26 cellular contexts compared by ENCODE assay signal in genomic region chr1:181777812-181778211, GRCh38.
DNase-seq lines count a peak whose midpoint lies in the region; ATAC-seq, FAIRE-seq and TF ChIP-seq lines count a peak whose summit lies in the region.
"Had no signal": no experiment of that assay in that cellular context is flagged by ENCODE, and none has a peak within 500 bp of the region (broad histone marks: within the 10 kb centered on the region; RNA-seq: fewer than 3 reads in every experiment).

No MANE protein-coding gene starts in this region.

- H3K27me3 Mint-ChIP-seq in MCF 10A (ENCODE audit: insufficient read depth, unreplicated experiment) (no peaks in the 10 kb centered on the region), astrocyte (ENCODE audit: low read depth, unreplicated experiment) (peaks cover 9% of the 10 kb centered on the region)

- H3K4me2 ChIP-seq in astrocyte (ENCODE audit: low read length) = peak overlapping the region; percentile 57

- intact Hi-C loops in MCF 10A (cut with micrococcal nuclease) (no loop called here), breast epithelium (cut with DNase I; ENCODE audit: low total_unique reads) (no loop called here), heart right ventricle (cut with DNase I) (no loop called here)

- H2AFZ ChIP-seq in astrocyte (ENCODE audit: low read depth, low read length) = no peak overlapping the region

- WGBS in heart right ventricle, 2 donors = 41 to 42% methylated on average over 1 of the region's 1 CpG

- H3K9me3 ChIP-seq in breast epithelium (no peaks in the 10 kb centered on the region), astrocyte (ENCODE audit: insufficient read depth, low read depth, low read length) (no peaks in the 10 kb centered on the region), heart right ventricle (no peaks in the 10 kb centered on the region)

- H4K20me1 ChIP-seq in astrocyte (ENCODE audit: insufficient read depth, low read length) = no peaks in the 10 kb centered on the region

- H3K27ac Mint-ChIP-seq in MCF 10A (ENCODE audit: low read depth, unreplicated experiment) (no peak overlapping the region), astrocyte (ENCODE audit: unreplicated experiment) (peak overlapping the region; percentile 67)
- H3K27ac Mint-ChIP-seq: CD8-positive, alpha-beta T cell had no signal

- H3K9me3 Mint-ChIP-seq in MCF 10A (ENCODE audit: unreplicated experiment) (no peaks in the 10 kb centered on the region), astrocyte (ENCODE audit: unreplicated experiment) (no peaks in the 10 kb centered on the region)
- H3K9me3 Mint-ChIP-seq: CD8-positive, alpha-beta T cell had no signal

- POLR2A ChIA-PET in MCF 10A (lab: Yijun Ruan, JAX) = interaction anchor here (0.6 to 4.1 kb wide), 3 partner anchors 11 to 246 kb away, joined by 3 to 25 read pairs (median 3); no protein-coding TSS in a partner anchor

- H3K36me3 ChIP-seq in breast epithelium (no peaks in the 10 kb centered on the region), astrocyte (ENCODE audit: insufficient read depth, low read length) (no peaks in the 10 kb centered on the region), kidney epithelial cell (ENCODE audit: control insufficient read depth, insufficient read depth, low read length) (no peaks in the 10 kb centered on the region), heart right ventricle (no peaks in the 10 kb centered on the region)

- CTCF ChIA-PET in MCF 10A (lab: Yijun Ruan, JAX) = no interaction called here

- H3K4me3 ChIP-seq in breast epithelium (no peak overlapping the region), astrocyte (ENCODE audit: insufficient read depth, low read depth, low read length) (no peak overlapping the region), kidney epithelial cell (ENCODE audit: low read depth, low read length) (no peak overlapping the region), heart right ventricle (no peak overlapping the region)
- H3K4me3 ChIP-seq: SK-N-MC had no signal

- H3K9ac ChIP-seq in astrocyte (ENCODE audit: low read length) = no peak overlapping the region

- DNase-seq in MCF 10A (ENCODE audit: unreplicated experiment) (peak; percentile 59), breast epithelium (ENCODE audit: low spot score in 2 of 2) (no peak), astrocyte (ENCODE audit: low read depth) (peak; percentile 60), kidney epithelial cell (ENCODE audit: low read depth) (peak; percentile 47), urothelium cell line (ENCODE audit: low spot score) (peak; percentile 57), heart right ventricle (no peak), NCI-H1092 treated with DMSO at 0.1 percent for 48 hours (lab: John Stamatoyannopoulos, UW) (no peak), HK-2 (ENCODE audit: unreplicated experiment) (no peak)
- DNase-seq: AML-193; Calu3; CD8-positive, alpha-beta T cell; Kasumi-1; MM.1S; NCI-H1048; NCI-H1436 treated with DMSO at 0.1 percent for 48 hours; NCI-H1930; NCI-H510A; NCI-H774; SHP77 had no signal

- TF ChIP-seq CTCF in MCF 10A (IDR thresholded peaks at IDR 0.05; ENCODE audit: unreplicated experiment) = no peak
- TF ChIP-seq CTCF in breast epithelium (IDR thresholded peaks at IDR 0.05) = no peak
- TF ChIP-seq CTCF in astrocyte (IDR thresholded peaks at IDR 0.05; ENCODE audit: insufficient read depth, low read depth, low read length) = no peak
- TF ChIP-seq CTCF in kidney epithelial cell (IDR thresholded peaks at IDR 0.05; ENCODE audit: insufficient read depth, low read length, poor library complexity, severe bottlenecking) = no peak
- no peak for TF ChIP-seq CTCF in heart right ventricle (IDR thresholded peaks at IDR 0.05)

- H3K4me3 Mint-ChIP-seq in MCF 10A (ENCODE audit: unreplicated experiment) (no peak overlapping the region), astrocyte (ENCODE audit: unreplicated experiment) (no peak overlapping the region)
- H3K4me3 Mint-ChIP-seq: CD8-positive, alpha-beta T cell had no signal

- H3K27ac ChIP-seq in breast epithelium (no peak overlapping the region), astrocyte (ENCODE audit: low read depth, low read length) (peak overlapping the region; percentile 16), heart right ventricle (no peak overlapping the region)
- H3K27ac ChIP-seq: 22Rv1, SK-N-MC had no signal

- H3K27me3 ChIP-seq in breast epithelium = no peaks in the 10 kb centered on the region
- H3K27me3 ChIP-seq in astrocyte (ENCODE audit: insufficient read depth, low read length) = no peaks in the 10 kb centered on the region
- no peaks in the 10 kb centered on the region for H3K27me3 ChIP-seq in kidney epithelial cell (ENCODE audit: control insufficient read depth, insufficient read depth, low read length)
- peaks cover 0 to 26% (median 15%) of the 10 kb centered on the region in 7 donors for H3K27me3 ChIP-seq in heart right ventricle

- no peak for ATAC-seq in heart right ventricle
- ATAC-seq: CD8-positive, alpha-beta T cell; HCT116; Panc1 had no signal

- FAIRE-seq in astrocyte (lab: Jason Lieb, UNC) = no peak
- FAIRE-seq in urothelium cell line (lab: Jason Lieb, UNC) = no peak
- FAIRE-seq: G401.6, GM12892, H1 had no signal

- H3K4me1 Mint-ChIP-seq in MCF 10A (ENCODE audit: insufficient read depth, unreplicated experiment) (peaks cover 5% of the 10 kb centered on the region), astrocyte (ENCODE audit: low read depth, unreplicated experiment) (peaks cover 22% of the 10 kb centered on the region)

- no TSS peak for BruUV-seq in MCF 10A (replicated peaks; lab: Mats Ljungman, UMichigan)

- H3K4me1 ChIP-seq in breast epithelium (no peaks in the 10 kb centered on the region), astrocyte (ENCODE audit: insufficient read depth, low read length) (peaks cover 18% of the 10 kb centered on the region), heart right ventricle (no peaks in the 10 kb centered on the region)

- TF ChIP-seq POLR2A in breast epithelium (IDR thresholded peaks at IDR 0.05) = no peak

- no peaks in the 10 kb centered on the region for H3K36me3 Mint-ChIP-seq in MCF 10A (ENCODE audit: insufficient read depth, unreplicated experiment)
- H3K36me3 Mint-ChIP-seq in astrocyte (ENCODE audit: low read depth, unreplicated experiment) = no peaks in the 10 kb centered on the region
- H3K36me3 Mint-ChIP-seq: CD8-positive, alpha-beta T cell had no signal

- H3K79me2 ChIP-seq in astrocyte (ENCODE audit: insufficient read depth, low read length) = no peaks in the 10 kb centered on the region

Comparison
In these comparisons a context has a peak if more than half of its experiments do, and no peak if none do; other contexts are left out.
1. DNase-seq: peak in MCF 10A (single experiment), astrocyte (single experiment), kidney epithelial cell (single experiment) and urothelium cell line (single experiment); none in breast epithelium (0 of 2), heart right ventricle (0 of 2), NCI-H1092 treated with DMSO at 0.1 percent for 48 hours (single experiment) and HK-2 (single experiment).